Comparison of ENCODE assay signal across 1 cellular context in genomic region chr19:7930765-7931164, GRCh38.
TF ChIP-seq lines count a peak whose summit lies in the region.

No MANE protein-coding gene starts in this region.

TF ChIP-seq in HCT116, 20 proteins besides CTCF, POLR2A, EP300 and RAD21 (continued from another document):
- TF ChIP-seq EGR1 (IDR thresholded peaks at IDR 0.05; ENCODE audit: low read depth) (no peak), REST (IDR thresholded peaks at IDR 0.05; ENCODE audit: low read depth) (no peak), SIN3A (IDR thresholded peaks at IDR 0.05; ENCODE audit: low read depth) (no peak), JUND (IDR thresholded peaks at IDR 0.05) (no peak), CEBPB (IDR thresholded peaks at IDR 0.05; ENCODE audit: low read depth) (no peak), FOSL1 (IDR thresholded peaks at IDR 0.05; ENCODE audit: low read depth) (no peak)
- TF ChIP-seq, protein P1, sequence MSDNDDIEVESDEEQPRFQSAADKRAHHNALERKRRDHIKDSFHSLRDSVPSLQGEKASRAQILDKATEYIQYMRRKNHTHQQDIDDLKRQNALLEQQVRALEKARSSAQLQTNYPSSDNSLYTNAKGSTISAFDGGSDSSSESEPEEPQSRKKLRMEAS (IDR thresholded peaks at IDR 0.05): no peak
